1 cellular context compared by ENCODE assay signal in the genomic region with DNA sequence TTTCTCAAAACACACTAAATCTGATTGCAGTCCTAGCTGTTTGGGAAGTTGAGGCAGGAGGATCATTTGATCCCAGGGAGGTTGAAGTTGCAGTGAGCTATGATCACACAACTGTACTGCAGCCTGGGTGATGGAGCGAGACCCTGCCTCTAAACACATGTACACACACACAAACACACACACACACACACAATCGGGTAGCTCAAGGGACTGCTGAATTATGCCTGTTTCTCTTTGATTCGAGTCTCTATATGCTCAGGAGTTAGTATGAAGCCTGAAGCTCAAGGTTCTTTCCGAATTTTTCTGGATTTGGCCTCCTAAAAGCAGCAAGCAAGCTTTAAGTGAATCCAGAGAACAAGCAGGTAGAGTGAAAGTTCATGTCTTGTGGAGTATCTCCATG.
TF ChIP-seq lines count a peak whose summit lies in the region.

No MANE protein-coding gene starts in this region.

TF ChIP-seq in K562, 482 proteins besides CTCF, POLR2A, EP300 and RAD21 (continued from another document):
- TF ChIP-seq POU5F1 (IDR thresholded peaks at IDR 0.05; ENCODE audit: borderline replicate concordance, low read depth, low read length, partially characterized antibody) (no peak), SMARCA5 (IDR thresholded peaks at IDR 0.05) (0 out of 2 replicates have a peak, but pooled peaks have one; percentile 30), TOE1 (IDR thresholded peaks at IDR 0.05; ENCODE audit: borderline replicate concordance) (no peak), TOE1 (CRISPR knock-in tag; IDR thresholded peaks at IDR 0.05; ENCODE audit: borderline replicate concordance, low read depth) (no peak), ZC3H8 (IDR thresholded peaks at IDR 0.05) (0 out of 2 replicates have a peak, but pooled peaks have one; percentile 35), SMARCC2 (IDR thresholded peaks at IDR 0.05; ENCODE audit: low read depth) (no peak), POLR2B (IDR thresholded peaks at IDR 0.05; ENCODE audit: low read depth, partially characterized antibody) (no peak), ARNT (IDR thresholded peaks at IDR 0.05) (peak in 1 of 2 experiments; percentile 74; a peak in 1 of 4 replicates), BRCA1 (IDR thresholded peaks at IDR 0.05) (no peak), BRCA1 (CRISPR knock-in tag; IDR thresholded peaks at IDR 0.05) (no peak), MEF2D (tag; conservative IDR thresholded peaks at IDR 0.05; ENCODE audit: low read depth) (0 out of 2 replicates have a peak, but pooled peaks have one; percentile 31), HLTF (IDR thresholded peaks at IDR 0.05) (peak; percentile 47; the same call in 1 of the 2 replicates), TEAD1 (CRISPR knock-in tag; IDR thresholded peaks at IDR 0.05) (no peak), SMAD1 (IDR thresholded peaks at IDR 0.05; ENCODE audit: low read depth, low read length, partially characterized antibody) (no peak)
